In the genomic region with DNA sequence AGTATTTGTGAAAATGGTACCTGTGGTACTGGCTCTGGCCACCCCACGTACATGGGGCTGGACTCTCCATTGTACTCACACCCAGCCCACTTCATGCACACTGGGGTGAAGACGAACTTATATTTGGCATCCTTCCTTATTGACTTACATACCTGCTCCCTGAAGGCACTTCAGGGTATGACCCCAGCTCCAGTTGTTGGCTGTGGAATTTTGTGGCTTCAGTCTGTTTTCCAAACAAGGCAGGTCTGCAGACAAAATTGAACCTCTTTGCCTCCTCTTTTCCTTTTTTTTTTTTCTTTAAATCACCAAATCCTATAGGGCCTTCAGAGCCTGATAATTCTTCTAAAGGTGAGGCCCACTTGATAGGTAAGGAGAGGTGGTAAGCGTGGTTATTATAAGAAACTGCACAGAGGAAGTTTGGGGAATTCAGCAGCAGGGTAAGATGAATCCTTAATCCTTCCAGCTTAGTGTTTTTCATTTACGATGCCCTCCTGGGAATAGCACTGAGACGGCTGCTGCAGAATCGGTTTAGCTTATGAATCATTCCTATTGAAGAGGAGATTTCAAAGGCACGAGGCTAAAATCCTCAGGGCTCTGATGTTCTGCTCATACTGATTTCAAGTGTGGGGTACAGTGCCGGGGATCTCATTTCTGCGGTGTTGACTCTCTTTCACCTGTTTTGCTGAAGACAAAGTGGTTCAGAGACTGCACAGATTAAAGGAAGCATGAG, we compare ENCODE assay signal across 17 cellular contexts. TPM values are rescaled to one million over a fixed set of nuclear protein-coding genes. Genes with fewer than 3 reads are reported as not detected.
DNase-seq lines count a peak whose midpoint lies in the region.
"Had no signal": no experiment of that assay in that cellular context is flagged by ENCODE, and none has a peak within 500 bp of the region (broad histone marks: within the 10 kb centered on the region; RNA-seq: fewer than 3 reads in every experiment).

No MANE protein-coding gene starts in this region.

- H3K27me3 ChIP-seq in HAP-1 (ENCODE audit: low read depth) (no peaks in the 10 kb centered on the region; the same call in 1 of the 2 replicates), MG63 (no peaks in the 10 kb centered on the region)
- H3K27me3 ChIP-seq: ovary had no signal

- H3K4me3 ChIP-seq in HAP-1 (no peak overlapping the region), MG63 (no peak overlapping the region)
- H3K4me3 ChIP-seq: ovary, smooth muscle cell had no signal

- peaks cover 7% of the 10 kb centered on the region for H3K36me3 ChIP-seq in HAP-1 (replicated peaks)
- H3K36me3 ChIP-seq in MG63: no peaks in the 10 kb centered on the region
- H3K36me3 ChIP-seq: ovary had no signal

- H3K4me1 ChIP-seq in HAP-1: peaks cover 28% of the 10 kb centered on the region

- no peaks in the 10 kb centered on the region for H3K9me3 ChIP-seq in HAP-1
- no peaks in the 10 kb centered on the region for H3K9me3 ChIP-seq in MG63
- H3K9me3 ChIP-seq: ovary had no signal

- peak; percentile 66 to 93 for DNase-seq in HAP-1 (ENCODE audit: low spot score in 2 of 2)
- DNase-seq in RPMI7951 (ENCODE audit: low read depth): peak; percentile 15
- peak; percentile 50 for DNase-seq in fibroblast of gingiva (ENCODE audit: low read depth)
- peak; percentile 54 for DNase-seq in stromal cell of bone marrow (ENCODE audit: low read depth)
- DNase-seq in NOMO-1 treated with DMSO at 0.1 percent for 48 hours (lab: John Stamatoyannopoulos, UW; ENCODE audit: unreplicated experiment): no peak
- no peak for DNase-seq in stimulated activated CD4-positive, alpha-beta T cell treated with anti-CD3 and anti-CD28 coated beads, Interleukin-1b, Interleukin-23, amount 100 ng/mL, for 48 hours
- DNase-seq in MG63: no peak
- DNase-seq: activated CD4-positive, alpha-beta T cell treated with anti-CD3 and anti-CD28 coated beads for 48 hours; activated T-cell treated with anti-CD3 and anti-CD28 coated beads for 4 hours; CD4-positive, CD25-positive, alpha-beta regulatory T cell; Karpas-422; NCI-H1694; ovary; stimulated activated naive CD4-positive, alpha-beta T cell treated with Interleukin-2 at 50 U/mL for 16 hours; T-helper 2 cell had no signal

- in situ Hi-C loops in HAP-1 (cut with MboI; ENCODE audit: low sequenced_read_pairs): no loop called here

RNA-seq across cellular contexts. Expression of a gene that starts 55.2 kb away (rescaled TPM):
- total RNA-seq in RPMI7951 (2014; rRNA removed; shearing (Covaris generic)): 0.12 and 0.29 TPM in 2 replicates
- total RNA-seq in MG63 (2014; rRNA removed; shearing (Covaris generic); ENCODE audit: low replicate concordance): 0.13 and 0.96 TPM in 2 replicates
- total RNA-seq: bronchial epithelial cell had no signal

Comparison
In these comparisons a context has a peak if more than half of its experiments do, and no peak if none do; other contexts are left out.
1. DNase-seq: peak in HAP-1 (2 of 2), RPMI7951 (single experiment), fibroblast of gingiva (single experiment) and stromal cell of bone marrow (single experiment); none in NOMO-1 treated with DMSO at 0.1 percent for 48 hours (single experiment), stimulated activated CD4-positive, alpha-beta T cell treated with anti-CD3 and anti-CD28 coated beads, Interleukin-1b, Interleukin-23, amount 100 ng/mL, for 48 hours (single experiment) and MG63 (single experiment).